23 cellular contexts compared by ENCODE assay signal in genomic region chr19:13996928-13997636, GRCh38. TPM values are rescaled to one million over a fixed set of nuclear protein-coding genes. Genes with fewer than 3 reads are reported as not detected.
DNase-seq lines count a peak whose midpoint lies in the region; ATAC-seq, FAIRE-seq and TF ChIP-seq lines count a peak whose summit lies in the region.
"Had no signal": no experiment of that assay in that cellular context is flagged by ENCODE, and none has a peak within 500 bp of the region (broad histone marks: within the 10 kb centered on the region; RNA-seq: fewer than 3 reads in every experiment).

No MANE protein-coding gene starts in this region.

- H3K9me3 Mint-ChIP-seq in stimulated activated memory B cell treated with anti-CD40 and anti-IgM and Interleukin-4, amounts not matched to agents 10 μg/mL and 1 μg/mL and 100 μg/mL, for 72 hours: no peaks in the 10 kb centered on the region
- no peaks in the 10 kb centered on the region for H3K9me3 Mint-ChIP-seq in activated T-cell treated with anti-CD3 and anti-CD28 coated beads, Interleukin-2, amount 50 U/mL, for 4 hours
- H3K9me3 Mint-ChIP-seq: CD4-positive, alpha-beta T cell had no signal

- H3K36me3 Mint-ChIP-seq in stimulated activated memory B cell treated with anti-CD40 and anti-IgM and Interleukin-4, amounts not matched to agents 10 μg/mL and 1 μg/mL and 100 μg/mL, for 72 hours: peaks cover 16% of the 10 kb centered on the region
- H3K36me3 Mint-ChIP-seq in activated T-cell treated with anti-CD3 and anti-CD28 coated beads, Interleukin-2, amount 50 U/mL, for 4 hours (ENCODE audit: insufficient read depth): peaks cover 8% of the 10 kb centered on the region

- H3K36me3 ChIP-seq in heart left ventricle (peaks cover 0 to 29% (median 10%) of the 10 kb centered on the region in 9 donors), kidney (ENCODE audit: control insufficient read depth in 1 of 2, insufficient read depth in 2 of 2, low read length in 2 of 2) (peaks cover 4 to 8% of the 10 kb centered on the region in 2 donors)

- H3K27ac Mint-ChIP-seq in stimulated activated memory B cell treated with anti-CD40 and anti-IgM and Interleukin-4, amounts not matched to agents 10 μg/mL and 1 μg/mL and 100 μg/mL, for 72 hours: peak overlapping the region; percentile 32

- no peak overlapping the region for H3K4me3 Mint-ChIP-seq in stimulated activated memory B cell treated with anti-CD40 and anti-IgM and Interleukin-4, amounts not matched to agents 10 μg/mL and 1 μg/mL and 100 μg/mL, for 72 hours
- no peak overlapping the region for H3K4me3 Mint-ChIP-seq in activated T-cell treated with anti-CD3 and anti-CD28 coated beads, Interleukin-2, amount 50 U/mL, for 4 hours
- H3K4me3 Mint-ChIP-seq: CD4-positive, alpha-beta T cell had no signal

- peaks cover 29% of the 10 kb centered on the region for H3K4me1 Mint-ChIP-seq in stimulated activated memory B cell treated with anti-CD40 and anti-IgM and Interleukin-4, amounts not matched to agents 10 μg/mL and 1 μg/mL and 100 μg/mL, for 72 hours
- H3K4me1 Mint-ChIP-seq in activated T-cell treated with anti-CD3 and anti-CD28 coated beads, Interleukin-2, amount 50 U/mL, for 4 hours (ENCODE audit: low read depth): peaks cover 31% of the 10 kb centered on the region

- H3K27ac ChIP-seq in heart left ventricle (no peak overlapping the region), kidney (ENCODE audit: low read depth in 2 of 2, low read length in 2 of 2) (no peak overlapping the region), coronary artery (no peak overlapping the region)
- H3K27ac ChIP-seq: SJCRH30 had no signal

- no peak for ATAC-seq in heart left ventricle
- no peak for ATAC-seq in stimulated activated memory B cell treated with anti-CD40 and anti-IgM and Interleukin-4, amounts not matched to agents 10 μg/mL and 1 μg/mL and 100 μg/mL, for 72 hours
- ATAC-seq in activated T-cell treated with anti-CD3 and anti-CD28 coated beads, Interleukin-2, amount 50 U/mL, for 4 hours: no peak
- ATAC-seq: HepG2 had no signal

- peaks cover 0 to 10% (median 0%) of the 10 kb centered on the region in 12 donors for H3K9me3 ChIP-seq in heart left ventricle
- no peaks in the 10 kb centered on the region for H3K9me3 ChIP-seq in kidney (ENCODE audit: control insufficient read depth in 1 of 2, low read length in 2 of 2)
- H3K9me3 ChIP-seq: BE2C, Caco-2 had no signal

- FAIRE-seq in kidney (lab: Jason Lieb, UNC): no peak
- FAIRE-seq: GM12891, HepG2 had no signal

- WGBS in heart left ventricle, 4 donors: 90 to 93% (median 93%) methylated on average over 21 to 22 of the region's 22 CpGs

- H3K9ac ChIP-seq in kidney (ENCODE audit: low read length in 2 of 2): no peak overlapping the region

- no peaks in the 10 kb centered on the region for H3K27me3 ChIP-seq in heart left ventricle
- H3K27me3 ChIP-seq: BE2C, SJCRH30 had no signal

- TF ChIP-seq POLR2A in heart left ventricle (IDR thresholded peaks at IDR 0.05): no peak

- DNase-seq in heart left ventricle (peak in 3 of 5 donors; percentile 17 to 34 (median 18)), cardiac septum (ENCODE audit: low spot score) (no peak), HuH-7.5 (ENCODE audit: low spot score) (peak; percentile 6), kidney (peak; percentile 57), coronary artery (ENCODE audit: low spot score) (no peak), T1000 (lab: John Stamatoyannopoulos, UW) (no peak)
- no peak for DNase-seq in activated T-cell treated with anti-CD3 and anti-CD28 coated beads, Interleukin-2, amount 50 U/mL, for 4 hours
- DNase-seq: 8988T; BE2C; Caco-2; CD4-positive, alpha-beta T cell; KG1; NCI-H1105 treated with DMSO at 0.1 percent for 48 hours; NCI-H1694 treated with DMSO at 0.1 percent for 48 hours; NCI-H510A treated with DMSO at 0.1 percent for 48 hours; NCI-H774; SJCRH30 had no signal

- H3K4me3 ChIP-seq in heart left ventricle (no peak overlapping the region), kidney (ENCODE audit: low read length in 2 of 2) (no peak overlapping the region), coronary artery (no peak overlapping the region)
- H3K4me3 ChIP-seq: SJCRH30 had no signal

- H3K4me1 ChIP-seq in heart left ventricle (peaks cover 0 to 18% (median 7%) of the 10 kb centered on the region in 12 donors), kidney (ENCODE audit: control insufficient read depth in 1 of 2, insufficient read depth in 1 of 2, low read depth in 1 of 2, low read length in 2 of 2) (no peaks in the 10 kb centered on the region)
- H3K4me1 ChIP-seq: Caco-2, SJCRH30 had no signal

- H3K27me3 Mint-ChIP-seq in stimulated activated memory B cell treated with anti-CD40 and anti-IgM and Interleukin-4, amounts not matched to agents 10 μg/mL and 1 μg/mL and 100 μg/mL, for 72 hours: no peaks in the 10 kb centered on the region
- H3K27me3 Mint-ChIP-seq in activated T-cell treated with anti-CD3 and anti-CD28 coated beads, Interleukin-2, amount 50 U/mL, for 4 hours (ENCODE audit: low read depth): no peaks in the 10 kb centered on the region
- H3K27me3 Mint-ChIP-seq: CD4-positive, alpha-beta T cell had no signal

- TF ChIP-seq CTCF in heart left ventricle (IDR thresholded peaks at IDR 0.05) (no peak), kidney (IDR thresholded peaks at IDR 0.05; ENCODE audit: borderline replicate concordance, extremely low read depth, insufficient read depth) (no peak), coronary artery (IDR thresholded peaks at IDR 0.05) (no peak)

- intact Hi-C loops in heart left ventricle (cut with DNase I): no loop called here
- intact Hi-C loops in cardiac septum (cut with DNase I): no loop called here
- intact Hi-C loops in kidney (cut with DNase I): no loop called here

RNA-seq across cellular contexts. Expression of gene RFX1, which starts 9.0 kb away (rescaled TPM):
- 10 to 100 TPM in 5 of 9 donors, 1 to 10 TPM in 4; 6.0 to 15.4 (median 11.6) TPM for total RNA-seq in heart left ventricle
- polyA plus RNA-seq in heart left ventricle: 1 to 10 TPM; 4.0 to 6.2 TPM
- 13.4 TPM for total RNA-seq in cardiac septum
- 17.9 TPM for total RNA-seq in kidney
- 5.2 TPM for polyA plus RNA-seq in kidney (ENCODE audit: insufficient read depth, low read depth, low replicate concordance)
- total RNA-seq in activated T-cell treated with anti-CD3 and anti-CD28 coated beads, Interleukin-2, amount 50 U/mL, for 4 hours: 10 to 100 TPM; 11.3 to 13.8 (median 12.3) TPM

RNA-seq across cellular contexts. Expression of gene RLN3, which starts 30.9 kb away (rescaled TPM):
- total RNA-seq in heart left ventricle (not detected), cardiac septum (not detected), kidney (not detected)
- polyA plus RNA-seq in heart left ventricle (not detected), kidney (ENCODE audit: insufficient read depth, low read depth, low replicate concordance) (not detected)
- total RNA-seq in activated T-cell treated with anti-CD3 and anti-CD28 coated beads, Interleukin-2, amount 50 U/mL, for 4 hours: not detected
- total RNA-seq: Caco-2; CD4-positive, alpha-beta T cell; H4; HepG2; RPMI7951; SJCRH30 had no signal
- polyA plus RNA-seq: AG04450, HepG2 had no signal

RNA-seq across cellular contexts. Expression of gene IL27RA, which starts 34.5 kb away (rescaled TPM):
- 1 to 10 TPM; 2.4 to 8.2 (median 4.2) TPM for total RNA-seq in heart left ventricle
- polyA plus RNA-seq in heart left ventricle: 1 to 10 TPM; 3.2 to 5.1 TPM
- total RNA-seq in cardiac septum: 3.0 TPM
- 14.1 TPM for total RNA-seq in kidney
- 3.1 TPM for polyA plus RNA-seq in kidney (ENCODE audit: insufficient read depth, low read depth, low replicate concordance)
- 100 to 1,000 TPM in 1 of 3 donors, 10 to 100 TPM in 2; 91.2 to 102 (median 94.0) TPM for total RNA-seq in activated T-cell treated with anti-CD3 and anti-CD28 coated beads, Interleukin-2, amount 50 U/mL, for 4 hours

RNA-seq across cellular contexts. Expression of gene DCAF15, which starts 44.8 kb away (rescaled TPM):
- total RNA-seq in heart left ventricle (10 to 100 TPM in 8 of 9 donors, 1 to 10 TPM in 1; 8.4 to 21.4 (median 17.6) TPM), cardiac septum (17.0 TPM), kidney (35.5 TPM)
- polyA plus RNA-seq in heart left ventricle (10 to 100 TPM; 24.3 to 25.8 TPM), kidney (ENCODE audit: insufficient read depth, low read depth, low replicate concordance) (21.9 TPM)
- 10 to 100 TPM; 65.2 to 75.4 (median 66.2) TPM for total RNA-seq in activated T-cell treated with anti-CD3 and anti-CD28 coated beads, Interleukin-2, amount 50 U/mL, for 4 hours

RNA-seq across cellular contexts. Expression of gene PODNL1, which starts 58.9 kb away (rescaled TPM):
- total RNA-seq in heart left ventricle (1 to 10 TPM in 5 of 9 donors, under 1 TPM in 3, not detected in 1; 0.36 to 6.3 (median 1.5) TPM), cardiac septum (3.5 TPM), kidney (3.0 TPM)
- polyA plus RNA-seq in heart left ventricle (1 to 10 TPM; 1.6 to 1.7 TPM), kidney (ENCODE audit: insufficient read depth, low read depth, low replicate concordance) (not detected)
- under 1 TPM in 2 of 3 donors, not detected in 1; 0.08 to 0.30 TPM for total RNA-seq in activated T-cell treated with anti-CD3 and anti-CD28 coated beads, Interleukin-2, amount 50 U/mL, for 4 hours
- total RNA-seq: Caco-2; CD4-positive, alpha-beta T cell; HepG2 had no signal

Comparison
In these comparisons a context has a peak if more than half of its experiments do, and no peak if none do; other contexts are left out.
1. DNase-seq: peak in heart left ventricle (3 of 5), HuH-7.5 (single experiment) and kidney (single experiment); none in cardiac septum (single experiment), coronary artery (single experiment), T1000 (single experiment) and activated T-cell treated with anti-CD3 and anti-CD28 coated beads, Interleukin-2, amount 50 U/mL, for 4 hours (single experiment).